1 cellular context compared by ENCODE assay signal in the genomic region with DNA sequence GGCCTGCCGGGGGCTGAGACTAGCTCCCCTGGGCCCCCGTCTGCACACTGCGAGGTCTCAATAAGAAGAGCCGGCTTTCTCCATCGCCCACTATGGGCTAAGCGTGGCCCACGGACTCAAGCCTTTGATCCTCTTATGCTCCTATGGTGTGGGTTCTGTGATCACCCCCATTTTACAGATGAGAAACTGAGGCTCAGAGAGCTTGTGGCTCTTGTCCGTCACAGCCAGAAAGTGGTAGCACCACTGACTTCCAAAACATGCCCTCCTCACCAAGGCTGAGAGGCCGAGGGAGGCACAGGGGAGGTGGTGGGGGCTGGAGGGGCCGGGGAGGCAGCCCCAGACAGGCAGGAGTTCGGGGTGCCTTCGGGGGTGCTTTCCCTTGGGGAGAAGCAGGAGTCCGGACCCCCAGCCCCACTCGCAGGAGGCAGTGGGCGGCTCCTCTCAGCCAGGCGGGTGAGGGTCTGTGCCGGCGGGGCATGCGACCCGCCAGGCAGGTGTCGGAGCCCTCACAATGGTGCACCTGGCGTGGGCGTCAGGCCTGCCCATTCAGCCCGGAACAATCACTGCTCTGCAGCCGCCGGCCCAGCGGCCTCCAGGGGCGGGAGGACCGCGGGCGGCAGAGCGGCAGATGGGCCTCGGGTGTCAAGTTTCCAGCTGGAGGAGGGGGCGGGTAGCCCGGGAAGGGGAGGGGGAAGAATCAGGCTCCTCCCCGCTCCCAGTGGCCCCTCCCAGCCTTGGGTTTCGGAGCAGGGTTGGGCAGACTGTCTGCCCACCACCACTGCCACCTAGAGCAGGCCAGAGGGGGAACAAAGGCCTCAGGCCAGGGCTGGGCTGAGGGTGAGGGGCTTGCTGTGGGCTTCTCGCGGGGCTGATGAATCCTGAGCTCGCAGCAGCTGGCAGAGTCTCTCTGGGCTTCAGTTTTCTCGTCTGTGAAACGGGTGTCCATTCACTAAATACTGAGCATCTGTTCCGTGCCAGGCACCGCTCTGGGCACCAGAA.
TF ChIP-seq lines count a peak whose summit lies in the region.

No MANE protein-coding gene starts in this region.

TF ChIP-seq in HEK293, 187 proteins besides CTCF, POLR2A, EP300 and RAD21 (continued from another document and continues in another):
- TF ChIP-seq, protein P1, sequence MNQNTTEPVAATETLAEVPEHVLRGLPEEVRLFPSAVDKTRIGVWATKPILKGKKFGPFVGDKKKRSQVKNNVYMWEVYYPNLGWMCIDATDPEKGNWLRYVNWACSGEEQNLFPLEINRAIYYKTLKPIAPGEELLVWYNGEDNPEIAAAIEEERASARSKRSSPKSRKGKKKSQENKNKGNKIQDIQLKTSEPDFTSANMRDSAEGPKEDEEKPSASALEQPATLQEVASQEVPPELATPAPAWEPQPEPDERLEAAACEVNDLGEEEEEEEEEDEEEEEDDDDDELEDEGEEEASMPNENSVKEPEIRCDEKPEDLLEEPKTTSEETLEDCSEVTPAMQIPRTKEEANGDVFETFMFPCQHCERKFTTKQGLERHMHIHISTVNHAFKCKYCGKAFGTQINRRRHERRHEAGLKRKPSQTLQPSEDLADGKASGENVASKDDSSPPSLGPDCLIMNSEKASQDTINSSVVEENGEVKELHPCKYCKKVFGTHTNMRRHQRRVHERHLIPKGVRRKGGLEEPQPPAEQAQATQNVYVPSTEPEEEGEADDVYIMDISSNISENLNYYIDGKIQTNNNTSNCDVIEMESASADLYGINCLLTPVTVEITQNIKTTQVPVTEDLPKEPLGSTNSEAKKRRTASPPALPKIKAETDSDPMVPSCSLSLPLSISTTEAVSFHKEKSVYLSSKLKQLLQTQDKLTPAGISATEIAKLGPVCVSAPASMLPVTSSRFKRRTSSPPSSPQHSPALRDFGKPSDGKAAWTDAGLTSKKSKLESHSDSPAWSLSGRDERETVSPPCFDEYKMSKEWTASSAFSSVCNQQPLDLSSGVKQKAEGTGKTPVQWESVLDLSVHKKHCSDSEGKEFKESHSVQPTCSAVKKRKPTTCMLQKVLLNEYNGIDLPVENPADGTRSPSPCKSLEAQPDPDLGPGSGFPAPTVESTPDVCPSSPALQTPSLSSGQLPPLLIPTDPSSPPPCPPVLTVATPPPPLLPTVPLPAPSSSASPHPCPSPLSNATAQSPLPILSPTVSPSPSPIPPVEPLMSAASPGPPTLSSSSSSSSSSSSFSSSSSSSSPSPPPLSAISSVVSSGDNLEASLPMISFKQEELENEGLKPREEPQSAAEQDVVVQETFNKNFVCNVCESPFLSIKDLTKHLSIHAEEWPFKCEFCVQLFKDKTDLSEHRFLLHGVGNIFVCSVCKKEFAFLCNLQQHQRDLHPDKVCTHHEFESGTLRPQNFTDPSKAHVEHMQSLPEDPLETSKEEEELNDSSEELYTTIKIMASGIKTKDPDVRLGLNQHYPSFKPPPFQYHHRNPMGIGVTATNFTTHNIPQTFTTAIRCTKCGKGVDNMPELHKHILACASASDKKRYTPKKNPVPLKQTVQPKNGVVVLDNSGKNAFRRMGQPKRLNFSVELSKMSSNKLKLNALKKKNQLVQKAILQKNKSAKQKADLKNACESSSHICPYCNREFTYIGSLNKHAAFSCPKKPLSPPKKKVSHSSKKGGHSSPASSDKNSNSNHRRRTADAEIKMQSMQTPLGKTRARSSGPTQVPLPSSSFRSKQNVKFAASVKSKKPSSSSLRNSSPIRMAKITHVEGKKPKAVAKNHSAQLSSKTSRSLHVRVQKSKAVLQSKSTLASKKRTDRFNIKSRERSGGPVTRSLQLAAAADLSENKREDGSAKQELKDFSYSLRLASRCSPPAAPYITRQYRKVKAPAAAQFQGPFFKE (tag by site-specific recombination; IDR thresholded peaks at IDR 0.05; ENCODE audit: borderline replicate concordance) = no peak
- TF ChIP-seq ZEB2 (tag by site-specific recombination; IDR thresholded peaks at IDR 0.05) (peak; percentile 67; the same call in 1 of the 2 replicates), ZNF792 (tag by site-specific recombination; IDR thresholded peaks at IDR 0.05) (no peak), ZNF223 (tag by site-specific recombination; IDR thresholded peaks at IDR 0.05) (no peak), ZNF658 (tag by site-specific recombination; IDR thresholded peaks at IDR 0.05) (no peak), ZNF221 (tag by site-specific recombination; IDR thresholded peaks at IDR 0.05; ENCODE audit: borderline replicate concordance) (no peak), ZNF561 (tag by site-specific recombination; IDR thresholded peaks at IDR 0.05; ENCODE audit: borderline replicate concordance) (peak; percentile 62; the same call in 1 of the 2 replicates), IKZF3 (tag by site-specific recombination; IDR thresholded peaks at IDR 0.05) (no peak), ZNF701 (tag by site-specific recombination; IDR thresholded peaks at IDR 0.05) (no peak), ZNF830 (tag by site-specific recombination; IDR thresholded peaks at IDR 0.05; ENCODE audit: low read depth) (no peak), ZNF302 (tag by site-specific recombination; IDR thresholded peaks at IDR 0.05; ENCODE audit: low read depth) (no peak), ZNF354C (tag by site-specific recombination; IDR thresholded peaks at IDR 0.05; ENCODE audit: borderline replicate concordance, low read depth) (no peak), ZNF202 (tag by site-specific recombination; IDR thresholded peaks at IDR 0.05; ENCODE audit: borderline replicate concordance) (no peak), MYNN (tag by site-specific recombination; IDR thresholded peaks at IDR 0.05; ENCODE audit: borderline replicate concordance) (no peak), ZNF311 (tag by site-specific recombination; IDR thresholded peaks at IDR 0.05; ENCODE audit: borderline replicate concordance) (no peak), BCL6B (tag by site-specific recombination; IDR thresholded peaks at IDR 0.05) (no peak), GLIS1 (tag by site-specific recombination; IDR thresholded peaks at IDR 0.05) (peak; percentile 80), ZNF16 (tag by site-specific recombination; IDR thresholded peaks at IDR 0.05; ENCODE audit: low read depth) (no peak), ZFHX2 (tag by site-specific recombination; conservative IDR thresholded peaks at IDR 0.05) (peak; percentile 97), REPIN1 (tag by site-specific recombination; IDR thresholded peaks at IDR 0.05; ENCODE audit: low read depth) (no peak), ZNF530 (tag by site-specific recombination; IDR thresholded peaks at IDR 0.05; ENCODE audit: low read depth) (no peak), ZNF501 (tag by site-specific recombination; IDR thresholded peaks at IDR 0.05) (no peak), OVOL3 (tag by site-specific recombination; IDR thresholded peaks at IDR 0.05) (no peak), ZNF558 (tag by site-specific recombination; IDR thresholded peaks at IDR 0.05) (no peak), ZSCAN16 (tag by site-specific recombination; IDR thresholded peaks at IDR 0.05) (no peak), SP7 (tag by site-specific recombination; IDR thresholded peaks at IDR 0.05) (peak; percentile 59; the same call in 1 of the 2 replicates), ZNF398 (tag by site-specific recombination; IDR thresholded peaks at IDR 0.05) (peak; percentile 66), ZNF394 (tag by site-specific recombination; IDR thresholded peaks at IDR 0.05; ENCODE audit: borderline replicate concordance) (no peak), ZNF19 (tag by site-specific recombination; IDR thresholded peaks at IDR 0.05; ENCODE audit: low read depth) (no peak), ZNF664 (tag by site-specific recombination; IDR thresholded peaks at IDR 0.05) (no peak), ZNF138 (tag by site-specific recombination; IDR thresholded peaks at IDR 0.05; ENCODE audit: borderline replicate concordance) (no peak), ZNF324 (tag by site-specific recombination; IDR thresholded peaks at IDR 0.05) (no peak), ZNF670 (tag by site-specific recombination; IDR thresholded peaks at IDR 0.05; ENCODE audit: low read depth) (no peak), ZSCAN30 (tag by site-specific recombination; IDR thresholded peaks at IDR 0.05) (peak; percentile 97), ZSCAN23 (tag by site-specific recombination; IDR thresholded peaks at IDR 0.05) (no peak), ZNF707 (tag by site-specific recombination; IDR thresholded peaks at IDR 0.05) (no peak), ZNF48 (tag by site-specific recombination; IDR thresholded peaks at IDR 0.05) (no peak), ZFP37 (tag by site-specific recombination; IDR thresholded peaks at IDR 0.05) (no peak), ZNF274 (IDR thresholded peaks at IDR 0.05; ENCODE audit: low read length) (no peak), ZNF274 (tag by site-specific recombination; IDR thresholded peaks at IDR 0.05; ENCODE audit: borderline replicate concordance) (no peak), ZBTB1 (tag by site-specific recombination; IDR thresholded peaks at IDR 0.05) (no peak), ZNF211 (tag by site-specific recombination; IDR thresholded peaks at IDR 0.05; ENCODE audit: low read depth) (no peak), HOXA7 (CRISPR knock-in tag; IDR thresholded peaks at IDR 0.05; ENCODE audit: borderline replicate concordance) (no peak), SETDB1 (IDR thresholded peaks at IDR 0.05; ENCODE audit: insufficient read length, low read length) (no peak)
- TF ChIP-seq, protein P2, sequence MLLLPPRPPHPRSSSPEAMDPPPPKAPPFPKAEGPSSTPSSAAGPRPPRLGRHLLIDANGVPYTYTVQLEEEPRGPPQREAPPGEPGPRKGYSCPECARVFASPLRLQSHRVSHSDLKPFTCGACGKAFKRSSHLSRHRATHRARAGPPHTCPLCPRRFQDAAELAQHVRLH (tag by site-specific recombination; IDR thresholded peaks at IDR 0.05) = no peak
- TF ChIP-seq, protein P3, sequence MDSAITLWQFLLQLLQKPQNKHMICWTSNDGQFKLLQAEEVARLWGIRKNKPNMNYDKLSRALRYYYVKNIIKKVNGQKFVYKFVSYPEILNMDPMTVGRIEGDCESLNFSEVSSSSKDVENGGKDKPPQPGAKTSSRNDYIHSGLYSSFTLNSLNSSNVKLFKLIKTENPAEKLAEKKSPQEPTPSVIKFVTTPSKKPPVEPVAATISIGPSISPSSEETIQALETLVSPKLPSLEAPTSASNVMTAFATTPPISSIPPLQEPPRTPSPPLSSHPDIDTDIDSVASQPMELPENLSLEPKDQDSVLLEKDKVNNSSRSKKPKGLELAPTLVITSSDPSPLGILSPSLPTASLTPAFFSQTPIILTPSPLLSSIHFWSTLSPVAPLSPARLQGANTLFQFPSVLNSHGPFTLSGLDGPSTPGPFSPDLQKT (IDR thresholded peaks at IDR 0.05; ENCODE audit: borderline replicate concordance, low read depth, low read length) = no peak
- TF ChIP-seq, protein P4, sequence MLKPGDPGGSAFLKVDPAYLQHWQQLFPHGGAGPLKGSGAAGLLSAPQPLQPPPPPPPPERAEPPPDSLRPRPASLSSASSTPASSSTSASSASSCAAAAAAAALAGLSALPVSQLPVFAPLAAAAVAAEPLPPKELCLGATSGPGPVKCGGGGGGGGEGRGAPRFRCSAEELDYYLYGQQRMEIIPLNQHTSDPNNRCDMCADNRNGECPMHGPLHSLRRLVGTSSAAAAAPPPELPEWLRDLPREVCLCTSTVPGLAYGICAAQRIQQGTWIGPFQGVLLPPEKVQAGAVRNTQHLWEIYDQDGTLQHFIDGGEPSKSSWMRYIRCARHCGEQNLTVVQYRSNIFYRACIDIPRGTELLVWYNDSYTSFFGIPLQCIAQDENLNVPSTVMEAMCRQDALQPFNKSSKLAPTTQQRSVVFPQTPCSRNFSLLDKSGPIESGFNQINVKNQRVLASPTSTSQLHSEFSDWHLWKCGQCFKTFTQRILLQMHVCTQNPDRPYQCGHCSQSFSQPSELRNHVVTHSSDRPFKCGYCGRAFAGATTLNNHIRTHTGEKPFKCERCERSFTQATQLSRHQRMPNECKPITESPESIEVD (tag by site-specific recombination; IDR thresholded peaks at IDR 0.05) = no peak
- TF ChIP-seq, protein P5, sequence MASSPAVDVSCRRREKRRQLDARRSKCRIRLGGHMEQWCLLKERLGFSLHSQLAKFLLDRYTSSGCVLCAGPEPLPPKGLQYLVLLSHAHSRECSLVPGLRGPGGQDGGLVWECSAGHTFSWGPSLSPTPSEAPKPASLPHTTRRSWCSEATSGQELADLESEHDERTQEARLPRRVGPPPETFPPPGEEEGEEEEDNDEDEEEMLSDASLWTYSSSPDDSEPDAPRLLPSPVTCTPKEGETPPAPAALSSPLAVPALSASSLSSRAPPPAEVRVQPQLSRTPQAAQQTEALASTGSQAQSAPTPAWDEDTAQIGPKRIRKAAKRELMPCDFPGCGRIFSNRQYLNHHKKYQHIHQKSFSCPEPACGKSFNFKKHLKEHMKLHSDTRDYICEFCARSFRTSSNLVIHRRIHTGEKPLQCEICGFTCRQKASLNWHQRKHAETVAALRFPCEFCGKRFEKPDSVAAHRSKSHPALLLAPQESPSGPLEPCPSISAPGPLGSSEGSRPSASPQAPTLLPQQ (tag by site-specific recombination; IDR thresholded peaks at IDR 0.05) = no peak; the same call in 1 of the 2 replicates
- TF ChIP-seq, protein P6, sequence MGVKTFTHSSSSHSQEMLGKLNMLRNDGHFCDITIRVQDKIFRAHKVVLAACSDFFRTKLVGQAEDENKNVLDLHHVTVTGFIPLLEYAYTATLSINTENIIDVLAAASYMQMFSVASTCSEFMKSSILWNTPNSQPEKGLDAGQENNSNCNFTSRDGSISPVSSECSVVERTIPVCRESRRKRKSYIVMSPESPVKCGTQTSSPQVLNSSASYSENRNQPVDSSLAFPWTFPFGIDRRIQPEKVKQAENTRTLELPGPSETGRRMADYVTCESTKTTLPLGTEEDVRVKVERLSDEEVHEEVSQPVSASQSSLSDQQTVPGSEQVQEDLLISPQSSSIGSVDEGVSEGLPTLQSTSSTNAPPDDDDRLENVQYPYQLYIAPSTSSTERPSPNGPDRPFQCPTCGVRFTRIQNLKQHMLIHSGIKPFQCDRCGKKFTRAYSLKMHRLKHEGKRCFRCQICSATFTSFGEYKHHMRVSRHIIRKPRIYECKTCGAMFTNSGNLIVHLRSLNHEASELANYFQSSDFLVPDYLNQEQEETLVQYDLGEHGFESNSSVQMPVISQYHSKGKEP (tag by site-specific recombination; IDR thresholded peaks at IDR 0.05) = no peak
